19 cellular contexts compared by ENCODE assay signal in the genomic region with DNA sequence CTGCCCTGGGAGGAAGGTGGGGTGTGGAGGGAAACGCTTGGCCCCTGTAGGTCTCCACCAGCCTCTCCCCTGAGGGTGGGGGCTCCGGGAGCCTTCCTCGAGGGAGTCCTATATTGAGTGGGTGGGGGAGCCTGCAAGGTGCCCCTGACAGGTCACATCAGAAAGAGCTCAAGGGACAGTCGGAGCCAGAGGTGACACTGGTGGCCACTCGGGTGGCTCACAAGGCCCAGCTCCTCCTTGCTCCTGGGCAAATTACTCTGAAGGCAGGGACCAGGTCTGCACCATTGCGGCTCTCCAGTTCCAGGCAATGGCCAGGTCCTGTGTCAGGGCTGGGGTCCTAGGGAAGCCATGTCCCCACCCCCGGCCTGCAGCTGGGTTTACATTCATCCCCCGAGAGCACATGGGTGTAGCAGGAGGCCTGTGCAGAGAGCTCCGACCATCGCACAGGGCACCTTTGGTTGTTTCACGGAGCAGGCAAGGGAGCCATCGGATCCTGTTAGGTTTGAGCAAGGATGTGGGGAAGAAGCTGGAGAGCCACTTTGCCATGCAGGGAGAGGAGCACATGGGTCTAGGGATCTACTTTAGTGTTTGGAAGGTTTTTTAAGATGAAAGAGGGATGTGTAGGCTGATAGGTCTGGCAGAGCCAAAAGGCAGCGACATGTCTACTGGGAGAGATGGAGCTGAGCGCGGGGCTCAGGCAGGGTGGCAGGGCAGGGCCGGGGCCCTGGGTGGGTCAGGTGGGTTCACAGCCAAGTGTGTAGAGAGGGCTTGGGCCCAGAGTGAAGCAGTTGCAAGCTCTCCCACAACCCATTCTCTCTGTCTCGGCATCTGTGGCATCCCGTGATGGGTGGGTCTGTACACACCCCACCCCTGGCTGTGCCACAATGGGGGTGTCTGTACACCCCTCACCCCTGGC. TPM values are rescaled to one million over a fixed set of nuclear protein-coding genes. Genes with fewer than 3 reads are reported as not detected.
DNase-seq lines count a peak whose midpoint lies in the region; ATAC-seq and TF ChIP-seq lines count a peak whose summit lies in the region.
"Had no signal": no experiment of that assay in that cellular context is flagged by ENCODE, and none has a peak within 500 bp of the region (broad histone marks: within the 10 kb centered on the region; RNA-seq: fewer than 3 reads in every experiment).

No MANE protein-coding gene starts in this region.

- no peaks in the 10 kb centered on the region for H3K9me3 ChIP-seq in neuronal stem cell (replicated peaks in 1 of 2; ENCODE audit: control insufficient read depth in 2 of 2, insufficient read depth in 1 of 2, low read depth in 1 of 2, low read length in 2 of 2)
- H3K9me3 ChIP-seq: gastrocnemius medialis had no signal

- H3K36me3 Mint-ChIP-seq in Calu3 (ENCODE audit: insufficient read depth, unreplicated experiment) (peaks cover 60% of the 10 kb centered on the region), brain (peaks cover 5% of the 10 kb centered on the region), osteocyte (ENCODE audit: unreplicated experiment) (peaks cover 19% of the 10 kb centered on the region)

- H2BK15ac ChIP-seq in neuronal stem cell (ENCODE audit: low read length), result peak overlapping the region; percentile 86

- H3K4ac ChIP-seq in neuronal stem cell (ENCODE audit: low read length), result peak overlapping the region; percentile 58

- CTCF ChIA-PET in Calu3 (lab: Charles Lee), result interaction anchor here (0.6 to 1.6 kb wide), 3 partner anchors 382 to 829 kb away, joined by 3 read pairs; no protein-coding TSS in a partner anchor

- TF ChIP-seq EP300 in Ishikawa (IDR thresholded peaks at IDR 0.05; ENCODE audit: borderline replicate concordance), result no peak

- peak overlapping the region; percentile 88 for H2BK5ac ChIP-seq in neuronal stem cell (ENCODE audit: low read length)

- intact Hi-C loops in Calu3 (cut with micrococcal nuclease; ENCODE audit: unreplicated experiment), result no loop called here

- H2BK12ac ChIP-seq in neuronal stem cell (ENCODE audit: low read length), result peak overlapping the region; percentile 99

- DNase-seq in Calu3, result no peak
- DNase-seq in neuronal stem cell (ENCODE audit: low spot score), result no peak
- no peak for DNase-seq in osteocyte (ENCODE audit: extremely low spot score, unreplicated experiment)
- DNase-seq in NCI-H1105 (lab: John Stamatoyannopoulos, UW), result no peak
- DNase-seq: activated naive CD4-positive, alpha-beta T cell treated with anti-CD3 and anti-CD28 coated beads for 36 hours; C1 segment of cervical spinal cord; mesendoderm; NCI-H1930; NCI-H774; stimulated activated CD4-positive, alpha-beta T cell treated with anti-CD3 and anti-CD28 coated beads, Interleukin-15, amount 100 ng/mL, for 24 hours had no signal

- H3K23ac ChIP-seq in neuronal stem cell (ENCODE audit: low read depth, low read length, poor library complexity), result no peak overlapping the region

- peak overlapping the region; percentile 26 for H3K14ac ChIP-seq in neuronal stem cell (ENCODE audit: low read length)

- H4K91ac ChIP-seq in neuronal stem cell (ENCODE audit: low read depth, low read length, poor library complexity), result no peak overlapping the region

- no peak overlapping the region for H3K4me3 Mint-ChIP-seq in Calu3 (ENCODE audit: low read depth, unreplicated experiment)
- no peak overlapping the region for H3K4me3 Mint-ChIP-seq in brain
- no peak overlapping the region for H3K4me3 Mint-ChIP-seq in osteocyte (ENCODE audit: unreplicated experiment)
- H3K4me3 Mint-ChIP-seq: activated naive CD4-positive, alpha-beta T cell treated with anti-CD3 and anti-CD28 coated beads for 36 hours had no signal

- H3K9me3 Mint-ChIP-seq in Calu3 (ENCODE audit: low read depth, unreplicated experiment) (no peaks in the 10 kb centered on the region), brain (no peaks in the 10 kb centered on the region), osteocyte (ENCODE audit: unreplicated experiment) (no peaks in the 10 kb centered on the region)
- H3K9me3 Mint-ChIP-seq: activated naive CD4-positive, alpha-beta T cell treated with anti-CD3 and anti-CD28 coated beads for 36 hours had no signal

- no peak overlapping the region for H2AFZ ChIP-seq in neuronal stem cell (ENCODE audit: low read length)
- H2AFZ ChIP-seq: parathyroid adenoma had no signal

- no peak for TF ChIP-seq CTCF in Calu3 (IDR thresholded peaks at IDR 0.05; ENCODE audit: unreplicated experiment)
- no peak for TF ChIP-seq CTCF in brain (conservative IDR thresholded peaks at IDR 0.05)
- no peak for TF ChIP-seq CTCF in osteocyte (IDR thresholded peaks at IDR 0.05)

- ATAC-seq in HG02588 (IDR thresholded peaks at IDR 0.05; ENCODE audit: unreplicated experiment), result no peak
- ATAC-seq: gastrocnemius medialis, GM12878 had no signal

- no CpG with 5 or more reads among the region's 18 CpGs for WGBS in neuronal stem cell (ENCODE audit: extremely low coverage in 2 of 2, insufficient read length in 2 of 2, insufficient replicate concordance in 1 of 2), 2 donors

- BruUV-seq in Calu3 (replicated peaks; lab: Mats Ljungman, UMichigan), result no TSS peak

- TF ChIP-seq RAD21 in Ishikawa (IDR thresholded peaks at IDR 0.05; ENCODE audit: low read depth), result no peak

- H3K4me2 ChIP-seq in neuronal stem cell (ENCODE audit: insufficient read depth, low read length, poor library complexity, severe bottlenecking), result no peak overlapping the region

- peaks cover 20 to 30% of the 10 kb centered on the region in 2 donors for H3K4me1 ChIP-seq in neuronal stem cell (ENCODE audit: control insufficient read depth in 2 of 2, insufficient read depth in 1 of 2, low read depth in 1 of 2, low read length in 2 of 2)
- H3K4me1 ChIP-seq: parathyroid adenoma had no signal

- H3K27me3 ChIP-seq in neuronal stem cell (ENCODE audit: control insufficient read depth in 3 of 3, insufficient read depth in 3 of 3, low read depth in 1 of 3, low read length in 3 of 3), result no peaks in the 10 kb centered on the region
- H3K27me3 ChIP-seq: cardiac muscle cell, gastrocnemius medialis had no signal

- H3K27me3 Mint-ChIP-seq in Calu3 (ENCODE audit: unreplicated experiment) (no peaks in the 10 kb centered on the region), brain (peaks cover 8% of the 10 kb centered on the region), osteocyte (ENCODE audit: unreplicated experiment) (no peaks in the 10 kb centered on the region)

- H2BK120ac ChIP-seq in neuronal stem cell (ENCODE audit: low read depth, low read length), result peak overlapping the region; percentile 84

- H4K8ac ChIP-seq in neuronal stem cell (ENCODE audit: low read depth, low read length), result no peak overlapping the region

- H3K9ac ChIP-seq in neuronal stem cell (ENCODE audit: low read depth, low read length, poor library complexity), result no peak overlapping the region
- H3K9ac ChIP-seq: parathyroid adenoma had no signal

- peaks cover 13 to 17% of the 10 kb centered on the region in 2 donors for H3K36me3 ChIP-seq in neuronal stem cell (replicated peaks in 1 of 2; ENCODE audit: control insufficient read depth in 2 of 2, insufficient read depth in 2 of 2, low read length in 2 of 2)
- H3K36me3 ChIP-seq: gastrocnemius medialis had no signal

- no peak overlapping the region for H3K4me3 ChIP-seq in neuronal stem cell (ENCODE audit: low read length in 2 of 2)
- H3K4me3 ChIP-seq: cardiac muscle cell, gastrocnemius medialis, GM12878 had no signal

- no peaks in the 10 kb centered on the region for H3K4me1 Mint-ChIP-seq in Calu3 (ENCODE audit: low read depth, unreplicated experiment)
- H3K4me1 Mint-ChIP-seq in brain, result peaks cover 38% of the 10 kb centered on the region
- no peaks in the 10 kb centered on the region for H3K4me1 Mint-ChIP-seq in osteocyte (ENCODE audit: unreplicated experiment)

- peak overlapping the region; percentile 30 for H3K27ac Mint-ChIP-seq in Calu3 (ENCODE audit: unreplicated experiment)
- peak overlapping the region in 3 of 5 experiments; percentile 6 to 94 (median 69) for H3K27ac Mint-ChIP-seq in brain
- H3K27ac Mint-ChIP-seq in osteocyte (ENCODE audit: unreplicated experiment), result no peak overlapping the region
- H3K27ac Mint-ChIP-seq: activated naive CD4-positive, alpha-beta T cell treated with anti-CD3 and anti-CD28 coated beads for 36 hours had no signal

- no peaks in the 10 kb centered on the region for H3K79me1 ChIP-seq in neuronal stem cell (ENCODE audit: low read depth, low read length)

- H2AK5ac ChIP-seq in neuronal stem cell (ENCODE audit: low read depth, low read length), result peak overlapping the region; percentile 95

- no peak overlapping the region for H3K27ac ChIP-seq in neuronal stem cell (replicated peaks; ENCODE audit: low read length)
- H3K27ac ChIP-seq: cardiac muscle cell, gastrocnemius medialis, parathyroid adenoma had no signal

- peak overlapping the region; percentile 87 for H3K18ac ChIP-seq in neuronal stem cell (ENCODE audit: low read length)

TF ChIP-seq in Ishikawa, 13 proteins besides CTCF, POLR2A, EP300 and RAD21:
- 0 out of 2 replicates have a peak, but pooled peaks have one; percentile 2 for TF ChIP-seq YY1 (IDR thresholded peaks at IDR 0.05; ENCODE audit: low read depth)
- no peak for TF ChIP-seq TCF12 (IDR thresholded peaks at IDR 0.05; ENCODE audit: low read depth)
- no peak for TF ChIP-seq TAF1 (IDR thresholded peaks at IDR 0.05; ENCODE audit: low read depth)
- TF ChIP-seq CREB1 (IDR thresholded peaks at IDR 0.05; ENCODE audit: low read depth), result no peak

RNA-seq across cellular contexts. Expression of gene CCND1, which starts 14.8 kb away (rescaled TPM):
- total RNA-seq in Calu3 (2022) (392 and 433 TPM in 2 replicates), osteocyte (180 and 183 TPM in 2 replicates)
- polyA plus RNA-seq in brain (ENCODE audit: insufficient read depth, low read depth, low replicate concordance), result 8.4 TPM
- 56.5 TPM for polyA plus RNA-seq in neuronal stem cell (2013, experiment 1 of 2)
- 57.8 TPM for polyA plus RNA-seq in neuronal stem cell (2013, experiment 2 of 2)

RNA-seq across cellular contexts. Expression of gene LTO1, which starts 19.4 kb away (rescaled TPM):
- 34.1 and 36.7 TPM in 2 replicates for total RNA-seq in Calu3 (2022)
- 11.6 TPM for polyA plus RNA-seq in brain (ENCODE audit: insufficient read depth, low read depth, low replicate concordance)
- polyA plus RNA-seq in neuronal stem cell (2013, experiment 1 of 2), result 13.6 TPM
- polyA plus RNA-seq in neuronal stem cell (2013, experiment 2 of 2), result 13.3 TPM
- 18.9 and 21.4 TPM in 2 replicates for total RNA-seq in osteocyte

RNA-seq across cellular contexts. Expression of gene FGF19, which starts 48.1 kb away (rescaled TPM):
- 0.73 and 1.4 TPM in 2 replicates for total RNA-seq in Calu3 (2022)
- not detected for polyA plus RNA-seq in brain (ENCODE audit: insufficient read depth, low read depth, low replicate concordance)
- polyA plus RNA-seq in neuronal stem cell (2013, experiment 1 of 2), result 0.20 TPM
- 0.15 TPM for polyA plus RNA-seq in neuronal stem cell (2013, experiment 2 of 2)
- total RNA-seq in osteocyte, result 0.13 TPM in 1 of 2 replicates, not detected in the other
- total RNA-seq: cardiac muscle cell, Daoy, gastrocnemius medialis, M059J had no signal
- polyA plus RNA-seq: cardiac muscle cell, GM12878 had no signal
